In genomic region chr18:36544036-36544725, GRCh38 we compare ENCODE assay signal across 13 cellular contexts.
DNase-seq lines count a peak whose midpoint lies in the region; ATAC-seq and TF ChIP-seq lines count a peak whose summit lies in the region.
"Had no signal": no experiment of that assay in that cellular context is flagged by ENCODE, and none has a peak within 500 bp of the region (broad histone marks: within the 10 kb centered on the region; RNA-seq: fewer than 3 reads in every experiment).

No MANE protein-coding gene starts in this region.

- no peaks in the 10 kb centered on the region for H3K9me3 ChIP-seq in PC-9 (ENCODE audit: insufficient read depth, low read depth)

- H3K4me3 ChIP-seq in epithelial cell of esophagus (ENCODE audit: low read length) (no peak overlapping the region), PC-9 (no peak overlapping the region)
- H3K4me3 ChIP-seq: neural progenitor cell had no signal

- H3K27me3 Mint-ChIP-seq in progenitor cell of endocrine pancreas = peaks cover 3% of the 10 kb centered on the region

- no TSS peak for BruUV-seq in PC-9 (replicated peaks; lab: Mats Ljungman, UMichigan)

- no peaks in the 10 kb centered on the region for H3K27me3 ChIP-seq in PC-9 (ENCODE audit: insufficient read depth, low read depth)
- H3K27me3 ChIP-seq: neural progenitor cell had no signal

- H3K79me2 ChIP-seq in PC-9 (ENCODE audit: low read depth) = no peaks in the 10 kb centered on the region

- H3K36me3 Mint-ChIP-seq in progenitor cell of endocrine pancreas (ENCODE audit: insufficient read depth) = no peaks in the 10 kb centered on the region

- H3K4me2 ChIP-seq in PC-9 = no peak overlapping the region
- H3K4me2 ChIP-seq: neural progenitor cell had no signal

- peak overlapping the region; percentile 57 for H3K27ac Mint-ChIP-seq in progenitor cell of endocrine pancreas
- H3K27ac Mint-ChIP-seq: B cell; neural progenitor cell; T-helper 2 cell treated with Interferon-gamma antibody and Interleukin-4, amounts not matched to agents 5 μg/mL and 100 μg/mL, for 36 hours had no signal

- no peak overlapping the region for H3K4me3 Mint-ChIP-seq in progenitor cell of endocrine pancreas (ENCODE audit: low read depth)
- H3K4me3 Mint-ChIP-seq: B cell; neural progenitor cell; T-helper 2 cell treated with Interferon-gamma antibody and Interleukin-4, amounts not matched to agents 5 μg/mL and 100 μg/mL, for 36 hours had no signal

- POLR2A ChIA-PET in PC-9 (lab: Charles Lee; ENCODE audit: unreplicated experiment) = no interaction called here

- H3K4me1 Mint-ChIP-seq in progenitor cell of endocrine pancreas (ENCODE audit: low read depth) = peaks cover 3% of the 10 kb centered on the region
- H3K4me1 Mint-ChIP-seq: B cell had no signal

- no peak overlapping the region for H2AFZ ChIP-seq in PC-9
- H2AFZ ChIP-seq: neural progenitor cell had no signal

- H3K36me3 ChIP-seq in PC-9 (ENCODE audit: low read depth) = no peaks in the 10 kb centered on the region
- H3K36me3 ChIP-seq: neural progenitor cell had no signal

- intact Hi-C loops in PC-9 (cut with micrococcal nuclease; ENCODE audit: unreplicated experiment) = no loop called here

- ATAC-seq in GM18868 (IDR thresholded peaks at IDR 0.05; ENCODE audit: unreplicated experiment) (no peak), GM21447 (IDR thresholded peaks at IDR 0.05; ENCODE audit: unreplicated experiment) (no peak)
- ATAC-seq: stimulated activated naive CD8-positive, alpha-beta T cell treated with anti-CD3 and anti-CD28 coated beads, Interleukin-15, Interleukin-2, amounts not matched to agents 100 U/mL and 50 U/mL, for 24 hours had no signal

- DNase-seq in DMS79 (lab: John Stamatoyannopoulos, UW) (peak; percentile 87), NCI-H345 (lab: John Stamatoyannopoulos, UW) (peak; percentile 72), epithelial cell of esophagus (ENCODE audit: low read depth) (peak; percentile 91), progenitor cell of endocrine pancreas (ENCODE audit: low spot score, unreplicated experiment) (no peak), PC-9 (no peak)
- no peak for DNase-seq in activated CD8-positive, alpha-beta memory T cell treated with anti-CD3 and anti-CD28 coated beads for 24 hours
- DNase-seq: GOT3; stimulated activated naive CD8-positive, alpha-beta T cell treated with anti-CD3 and anti-CD28 coated beads, Interleukin-15, Interleukin-2, amounts not matched to agents 100 U/mL and 50 U/mL, for 24 hours had no signal

- H3K9me2 ChIP-seq in PC-9 (ENCODE audit: insufficient read depth) = no peaks in the 10 kb centered on the region

- TF ChIP-seq CTCF in epithelial cell of esophagus (IDR thresholded peaks at IDR 0.05; ENCODE audit: insufficient read depth, low read depth, low read length, missing control alignments) (no peak), progenitor cell of endocrine pancreas (IDR thresholded peaks at IDR 0.05; ENCODE audit: unreplicated experiment) (no peak), PC-9 (conservative IDR thresholded peaks at IDR 0.05) (no peak)

- CTCF ChIA-PET in PC-9 (lab: Charles Lee) = no interaction called here

- H3F3A ChIP-seq in PC-9 (ENCODE audit: insufficient read depth, low read depth) = no peaks in the 10 kb centered on the region

- no peaks in the 10 kb centered on the region for H4K20me1 ChIP-seq in PC-9 (ENCODE audit: insufficient read depth)

- no peaks in the 10 kb centered on the region for H3K4me1 ChIP-seq in PC-9 (replicated peaks; ENCODE audit: insufficient read depth)

- H3K9me3 Mint-ChIP-seq in progenitor cell of endocrine pancreas (ENCODE audit: low read depth) = peaks cover 5% of the 10 kb centered on the region
- H3K9me3 Mint-ChIP-seq: T-helper 2 cell treated with Interferon-gamma antibody and Interleukin-4, amounts not matched to agents 5 μg/mL and 100 μg/mL, for 36 hours had no signal

- no peak overlapping the region for H3K27ac ChIP-seq in PC-9
- H3K27ac ChIP-seq: neural progenitor cell had no signal

Comparison
In these comparisons a context has a peak if more than half of its experiments do, and no peak if none do; other contexts are left out.
1. DNase-seq: peak in DMS79 (single experiment), NCI-H345 (single experiment) and epithelial cell of esophagus (single experiment); none in progenitor cell of endocrine pancreas (single experiment), PC-9 (0 of 2) and activated CD8-positive, alpha-beta memory T cell treated with anti-CD3 and anti-CD28 coated beads for 24 hours (single experiment).